ENCODE assay signal across 11 cellular contexts in genomic region chr7:17305387-17306171, GRCh38. TPM values are rescaled to one million over a fixed set of nuclear protein-coding genes. Genes with fewer than 3 reads are reported as not detected.
DNase-seq lines count a peak whose midpoint lies in the region; ATAC-seq lines count a peak whose summit lies in the region.
"Had no signal": no experiment of that assay in that cellular context is flagged by ENCODE, and none has a peak within 500 bp of the region (broad histone marks: within the 10 kb centered on the region; RNA-seq: fewer than 3 reads in every experiment).

No MANE protein-coding gene starts in this region.

- peak overlapping the region; percentile 27 to 59 for H3K27ac ChIP-seq in esophagus (ENCODE audit: low read depth in 2 of 2, low read length in 1 of 2)

- no peaks in the 10 kb centered on the region for H3K36me3 ChIP-seq in esophagus (ENCODE audit: control insufficient read depth in 2 of 2, insufficient read depth in 2 of 2, low read length in 1 of 2)

- no peak for DNase-seq in activated CD4-positive, CD25-positive, alpha-beta regulatory T cell (lab: John Stamatoyannopoulos, UW)
- DNase-seq in T-cell (no peak), immature natural killer cell (no peak), NOMO-1 (lab: John Stamatoyannopoulos, UW; ENCODE audit: unreplicated experiment in 2 of 2) (no peak), NCI-H1694 treated with DMSO at 0.1 percent for 48 hours (lab: John Stamatoyannopoulos, UW) (no peak)
- no peak for DNase-seq in stimulated activated effector memory CD8-positive, alpha-beta T cell treated with anti-CD3 and anti-CD28 coated beads, Interleukin-12 subunit alpha, Interleukin-12 subunit beta, amount 100 ng/mL, for 72 hours (ENCODE audit: low spot score in 2 of 2)
- DNase-seq: foreskin melanocyte; stimulated activated CD4-positive, alpha-beta T cell treated with anti-CD3 and anti-CD28 coated beads, Interleukin-12 subunit alpha, Interleukin-12 subunit beta, amount 100 ng/mL, for 4 hours had no signal

- H3K36me3 Mint-ChIP-seq in T-cell, result no peaks in the 10 kb centered on the region
- peaks cover 17% of the 10 kb centered on the region for H3K36me3 Mint-ChIP-seq in stimulated activated effector memory CD8-positive, alpha-beta T cell treated with anti-CD3 and anti-CD28 coated beads, Interleukin-12 subunit alpha, Interleukin-12 subunit beta, amount 100 ng/mL, for 72 hours
- H3K36me3 Mint-ChIP-seq in immature natural killer cell, result no peaks in the 10 kb centered on the region

- H3K4me3 Mint-ChIP-seq in T-cell (peak overlapping the region; percentile 11 to 59 (median 58)), immature natural killer cell (peak overlapping the region in 1 of 5 donors; percentile 24)
- no peak overlapping the region for H3K4me3 Mint-ChIP-seq in stimulated activated effector memory CD8-positive, alpha-beta T cell treated with anti-CD3 and anti-CD28 coated beads, Interleukin-12 subunit alpha, Interleukin-12 subunit beta, amount 100 ng/mL, for 72 hours

- no peaks in the 10 kb centered on the region for H3K9me3 Mint-ChIP-seq in T-cell
- H3K9me3 Mint-ChIP-seq in stimulated activated effector memory CD8-positive, alpha-beta T cell treated with anti-CD3 and anti-CD28 coated beads, Interleukin-12 subunit alpha, Interleukin-12 subunit beta, amount 100 ng/mL, for 72 hours, result no peaks in the 10 kb centered on the region
- no peaks in the 10 kb centered on the region for H3K9me3 Mint-ChIP-seq in immature natural killer cell

- peak overlapping the region; percentile 25 to 60 for H3K27ac Mint-ChIP-seq in T-cell
- peak overlapping the region; percentile 92 for H3K27ac Mint-ChIP-seq in stimulated activated effector memory CD8-positive, alpha-beta T cell treated with anti-CD3 and anti-CD28 coated beads, Interleukin-12 subunit alpha, Interleukin-12 subunit beta, amount 100 ng/mL, for 72 hours
- H3K27ac Mint-ChIP-seq in immature natural killer cell, result peak overlapping the region in 1 of 6 donors; percentile 13

- no peaks in the 10 kb centered on the region for H3K27me3 ChIP-seq in esophagus (ENCODE audit: control insufficient read depth in 1 of 2, insufficient read depth in 2 of 2, low read length in 2 of 2)

- H3K9me3 ChIP-seq in esophagus (ENCODE audit: control insufficient read depth in 2 of 2, insufficient read depth in 1 of 2, low read depth in 1 of 2, low read length in 1 of 2), result no peaks in the 10 kb centered on the region

- peak; percentile 34 to 50 for ATAC-seq in activated CD4-positive, CD25-positive, alpha-beta regulatory T cell treated with anti-CD3 and anti-CD28 coated beads, Interleukin-2, amount 50 U/mL, for 24 hours
- ATAC-seq in T-cell (replicated peaks in 1 of 4), result no peak
- ATAC-seq in stimulated activated effector memory CD8-positive, alpha-beta T cell treated with anti-CD3 and anti-CD28 coated beads, Interleukin-12 subunit alpha, Interleukin-12 subunit beta, amount 100 ng/mL, for 72 hours, result peak; percentile 69

- peaks cover 0 to 37% (median 37%) of the 10 kb centered on the region in 3 donors for H3K4me1 Mint-ChIP-seq in T-cell
- peaks cover 16% of the 10 kb centered on the region for H3K4me1 Mint-ChIP-seq in stimulated activated effector memory CD8-positive, alpha-beta T cell treated with anti-CD3 and anti-CD28 coated beads, Interleukin-12 subunit alpha, Interleukin-12 subunit beta, amount 100 ng/mL, for 72 hours
- peaks cover 7 to 12% of the 10 kb centered on the region in 2 donors for H3K4me1 Mint-ChIP-seq in immature natural killer cell

- no peaks in the 10 kb centered on the region for H3K27me3 Mint-ChIP-seq in T-cell
- H3K27me3 Mint-ChIP-seq in immature natural killer cell (ENCODE audit: low read depth in 3 of 3), result peaks cover 0 to 2% (median 1%) of the 10 kb centered on the region in 3 donors

- CTCF ChIA-PET in T-cell (lab: Charles Lee), result interaction anchor here (0.6 to 1.1 kb wide), 2 partner anchors 214 to 323 kb away, joined by 3 to 5 read pairs; no protein-coding TSS in a partner anchor

- H3K4me1 ChIP-seq in esophagus (ENCODE audit: control insufficient read depth in 2 of 2, insufficient read depth in 2 of 2, low read length in 1 of 2), result no peaks in the 10 kb centered on the region

- WGBS in esophagus, 2 donors, result 34 to 50% methylated on average over 6 of the region's 6 CpGs

- POLR2A ChIA-PET in T-cell (lab: Charles Lee), result no interaction called here

- no peak overlapping the region for H3K4me3 ChIP-seq in esophagus (ENCODE audit: low read depth in 1 of 2, low read length in 2 of 2)

RNA-seq across cellular contexts. Expression of gene AHR, which starts 7.1 kb away (rescaled TPM):
- 10 to 100 TPM; 40.2 to 76.4 (median 52.5) TPM for total RNA-seq in T-cell
- polyA plus RNA-seq in esophagus (1 to 10 TPM; 4.7 to 7.8 TPM), immature natural killer cell (1 to 10 TPM; 2.6 to 4.0 (median 3.5) TPM)
- total RNA-seq: A172 had no signal

Comparison
In these comparisons a context has a peak if more than half of its experiments do, and no peak if none do; other contexts are left out.
1. ATAC-seq: peak in activated CD4-positive, CD25-positive, alpha-beta regulatory T cell treated with anti-CD3 and anti-CD28 coated beads, Interleukin-2, amount 50 U/mL, for 24 hours (2 of 2) and stimulated activated effector memory CD8-positive, alpha-beta T cell treated with anti-CD3 and anti-CD28 coated beads, Interleukin-12 subunit alpha, Interleukin-12 subunit beta, amount 100 ng/mL, for 72 hours (single experiment); none in T-cell (0 of 4).